Comparison of ENCODE assay signal across 26 cellular contexts in genomic region chr9:15317836-15318235, GRCh38. TPM values are rescaled to one million over a fixed set of nuclear protein-coding genes. Genes with fewer than 3 reads are reported as not detected.
DNase-seq lines count a peak whose midpoint lies in the region; ATAC-seq and TF ChIP-seq lines count a peak whose summit lies in the region.
"Had no signal": no experiment of that assay in that cellular context is flagged by ENCODE, and none has a peak within 500 bp of the region (broad histone marks: within the 10 kb centered on the region; RNA-seq: fewer than 3 reads in every experiment).

No MANE protein-coding gene starts in this region.

- H3K4me2 ChIP-seq in smooth muscle cell: peak overlapping the region; percentile 31
- H3K4me2 ChIP-seq: A549 had no signal

- H3K9ac ChIP-seq in smooth muscle cell (ENCODE audit: low read depth): no peak overlapping the region
- H3K9ac ChIP-seq: parathyroid adenoma had no signal

- peaks cover 19% of the 10 kb centered on the region for H3K9me3 ChIP-seq in MG63
- H3K9me3 ChIP-seq in smooth muscle cell (replicated peaks; ENCODE audit: low read depth): no peaks in the 10 kb centered on the region
- H3K9me3 ChIP-seq: A549, adrenal gland, BE2C, gastrocnemius medialis, transverse colon had no signal

- H3K36me3 Mint-ChIP-seq in activated CD8-positive, alpha-beta T cell treated with anti-CD3 and anti-CD28 coated beads for 36 hours (ENCODE audit: low read depth): no peaks in the 10 kb centered on the region
- peaks cover 3% of the 10 kb centered on the region for H3K36me3 Mint-ChIP-seq in activated CD8-positive, alpha-beta T cell treated with anti-CD3 and anti-CD28 coated beads, Interleukin-2, amount 10 ng/mL, durations not matched to agents 7 days and 5 days (ENCODE audit: low read depth)

- H3K36me3 ChIP-seq in MG63 (no peaks in the 10 kb centered on the region), brain microvascular endothelial cell (replicated peaks) (no peaks in the 10 kb centered on the region), smooth muscle cell (ENCODE audit: low read depth) (no peaks in the 10 kb centered on the region)
- H3K36me3 ChIP-seq: adrenal gland, BE2C, gastrocnemius medialis, spleen, transverse colon had no signal

- H3K9me3 Mint-ChIP-seq in activated CD8-positive, alpha-beta T cell treated with anti-CD3 and anti-CD28 coated beads for 36 hours: peaks cover 8% of the 10 kb centered on the region
- peaks cover 6% of the 10 kb centered on the region for H3K9me3 Mint-ChIP-seq in activated CD8-positive, alpha-beta T cell treated with anti-CD3 and anti-CD28 coated beads, Interleukin-2, amount 10 ng/mL, durations not matched to agents 7 days and 5 days (ENCODE audit: insufficient read depth)

- no peaks in the 10 kb centered on the region for H4K20me1 ChIP-seq in smooth muscle cell (ENCODE audit: low read depth)

- WGBS in smooth muscle cell (ENCODE audit: low lambda C conversion rate): 25% methylated on average over 4 of the region's 4 CpGs

- H3K79me2 ChIP-seq in smooth muscle cell (ENCODE audit: low read depth): no peaks in the 10 kb centered on the region
- H3K79me2 ChIP-seq: parathyroid adenoma had no signal

- H3K4me3 Mint-ChIP-seq in activated CD8-positive, alpha-beta T cell treated with anti-CD3 and anti-CD28 coated beads for 36 hours: no peak overlapping the region
- H3K4me3 Mint-ChIP-seq in activated CD8-positive, alpha-beta T cell treated with anti-CD3 and anti-CD28 coated beads, Interleukin-2, amount 10 ng/mL, durations not matched to agents 7 days and 5 days: no peak overlapping the region
- H3K4me3 Mint-ChIP-seq: activated T-cell treated with anti-CD3 and anti-CD28 coated beads, Interleukin-2, amount 50 U/mL, for 4 hours; T-cell had no signal

- POLR2A ChIA-PET in activated CD8-positive, alpha-beta T cell treated with anti-CD3 and anti-CD28 coated beads for 36 hours (lab: Charles Lee): no interaction called here
- POLR2A ChIA-PET in activated CD8-positive, alpha-beta T cell treated with anti-CD3 and anti-CD28 coated beads, Interleukin-2, amount 10 ng/mL, durations not matched to agents 7 days and 5 days (lab: Charles Lee): no interaction called here

- no peak for DNase-seq in activated CD8-positive, alpha-beta T cell treated with anti-CD3 and anti-CD28 coated beads for 36 hours
- DNase-seq in activated CD8-positive, alpha-beta T cell treated with anti-CD3 and anti-CD28 coated beads, Interleukin-2, amount 10 ng/mL, durations not matched to agents 7 days and 5 days: no peak
- DNase-seq in MG63 (peak; percentile 91), brain microvascular endothelial cell (peak; percentile 39), smooth muscle cell (lab: John Stamatoyannopoulos, UW; ENCODE audit: unreplicated experiment) (no peak), NCI-H82 treated with DMSO at 0.1 percent for 48 hours (lab: John Stamatoyannopoulos, UW; ENCODE audit: unreplicated experiment) (no peak)
- DNase-seq: activated CD4-positive, CD25-positive, alpha-beta regulatory T cell treated with anti-CD3 and anti-CD28 coated beads, Interleukin-2, amount 50 U/mL, for 72 hours; activated T-cell treated with anti-CD3 and anti-CD28 coated beads, Interleukin-2, amount 50 U/mL, for 4 hours; BE2C; DMS153; effector memory CD4-positive, alpha-beta T cell; gastrocnemius medialis; GDM1; NCI-H1092 treated with DMSO at 0.1 percent for 48 hours; NCI-H187; NCI-H2171 treated with DMSO at 0.1 percent for 48 hours; NCI-H526; spleen; T-cell; transverse colon had no signal

- H3K27me3 ChIP-seq in MG63: no peaks in the 10 kb centered on the region
- no peaks in the 10 kb centered on the region for H3K27me3 ChIP-seq in brain microvascular endothelial cell (replicated peaks)
- no peaks in the 10 kb centered on the region for H3K27me3 ChIP-seq in smooth muscle cell (ENCODE audit: low read depth)
- H3K27me3 ChIP-seq: adrenal gland, BE2C, gastrocnemius medialis, spleen, transverse colon had no signal

- in situ Hi-C loops in brain microvascular endothelial cell (cut with HindIII; ENCODE audit: low pct_ligation_motif_present, low sequenced_read_pairs): no loop called here

- no peaks in the 10 kb centered on the region for H3F3A ChIP-seq in smooth muscle cell (ENCODE audit: low read depth)

- no peaks in the 10 kb centered on the region for H3K4me1 Mint-ChIP-seq in activated CD8-positive, alpha-beta T cell treated with anti-CD3 and anti-CD28 coated beads for 36 hours (ENCODE audit: low read depth)
- H3K4me1 Mint-ChIP-seq in activated CD8-positive, alpha-beta T cell treated with anti-CD3 and anti-CD28 coated beads, Interleukin-2, amount 10 ng/mL, durations not matched to agents 7 days and 5 days (ENCODE audit: low read depth): no peaks in the 10 kb centered on the region

- H3K27me3 Mint-ChIP-seq in activated CD8-positive, alpha-beta T cell treated with anti-CD3 and anti-CD28 coated beads for 36 hours: no peaks in the 10 kb centered on the region
- H3K27me3 Mint-ChIP-seq in activated CD8-positive, alpha-beta T cell treated with anti-CD3 and anti-CD28 coated beads, Interleukin-2, amount 10 ng/mL, durations not matched to agents 7 days and 5 days (ENCODE audit: low read depth): no peaks in the 10 kb centered on the region
- H3K27me3 Mint-ChIP-seq: T-cell had no signal

- no peak overlapping the region for H3K27ac Mint-ChIP-seq in activated CD8-positive, alpha-beta T cell treated with anti-CD3 and anti-CD28 coated beads for 36 hours
- H3K27ac Mint-ChIP-seq in activated CD8-positive, alpha-beta T cell treated with anti-CD3 and anti-CD28 coated beads, Interleukin-2, amount 10 ng/mL, durations not matched to agents 7 days and 5 days: no peak overlapping the region
- H3K27ac Mint-ChIP-seq: T-cell had no signal

- no peak overlapping the region for H2AFZ ChIP-seq in smooth muscle cell (ENCODE audit: low read depth)
- H2AFZ ChIP-seq: parathyroid adenoma had no signal

- H3K27ac ChIP-seq in brain microvascular endothelial cell: no peak overlapping the region
- H3K27ac ChIP-seq in smooth muscle cell (ENCODE audit: low read depth): peak overlapping the region; percentile 49
- H3K27ac ChIP-seq: A549, coronary artery, gastrocnemius medialis, parathyroid adenoma, spleen, transverse colon had no signal

- intact Hi-C loops in activated CD8-positive, alpha-beta T cell treated with anti-CD3 and anti-CD28 coated beads for 36 hours (cut with micrococcal nuclease): no loop called here

- CTCF ChIA-PET in activated CD8-positive, alpha-beta T cell treated with anti-CD3 and anti-CD28 coated beads for 36 hours (lab: Charles Lee): interaction anchor here (1.9 kb wide), 1 partner anchor 9 kb away, joined by 5 read pairs; no protein-coding TSS in a partner anchor
- CTCF ChIA-PET in activated CD8-positive, alpha-beta T cell treated with anti-CD3 and anti-CD28 coated beads, Interleukin-2, amount 10 ng/mL, durations not matched to agents 7 days and 5 days (lab: Charles Lee): interaction anchor here (0.8 kb wide), 1 partner anchor 14 kb away, joined by 3 read pairs; no protein-coding TSS in a partner anchor

- peak; percentile 47 for ATAC-seq in activated CD8-positive, alpha-beta T cell treated with anti-CD3 and anti-CD28 coated beads for 36 hours
- ATAC-seq in activated CD8-positive, alpha-beta T cell treated with anti-CD3 and anti-CD28 coated beads, Interleukin-2, amount 10 ng/mL, durations not matched to agents 7 days and 5 days: no peak
- no peak for ATAC-seq in GM21381 (IDR thresholded peaks at IDR 0.05; ENCODE audit: unreplicated experiment)
- ATAC-seq in HG03571 (IDR thresholded peaks at IDR 0.05; ENCODE audit: unreplicated experiment): no peak
- ATAC-seq: A549; activated T-cell treated with anti-CD3 and anti-CD28 coated beads, Interleukin-2, amount 50 U/mL, for 4 hours; gastrocnemius medialis; T-cell had no signal

- H3K4me1 ChIP-seq in smooth muscle cell (ENCODE audit: low read depth): no peaks in the 10 kb centered on the region
- H3K4me1 ChIP-seq: A549, adrenal gland, BE2C, gastrocnemius medialis, parathyroid adenoma, spleen, transverse colon had no signal

- TF ChIP-seq CTCF in activated CD8-positive, alpha-beta T cell treated with anti-CD3 and anti-CD28 coated beads for 36 hours (IDR thresholded peaks at IDR 0.05): no peak
- TF ChIP-seq CTCF in brain microvascular endothelial cell (IDR thresholded peaks at IDR 0.05; ENCODE audit: low read depth, low read length, missing control alignments) (no peak), smooth muscle cell (IDR thresholded peaks at IDR 0.05; ENCODE audit: borderline replicate concordance, insufficient read depth, poor library complexity, severe bottlenecking) (no peak)

- H3K4me3 ChIP-seq in MG63 (no peak overlapping the region), brain microvascular endothelial cell (ENCODE audit: low read depth, low read length) (no peak overlapping the region), smooth muscle cell (no peak overlapping the region)
- H3K4me3 ChIP-seq: A549, adrenal gland, coronary artery, gastrocnemius medialis, spleen, transverse colon had no signal

RNA-seq across cellular contexts. Expression of gene TTC39B, which starts 10.8 kb away (rescaled TPM):
- 10 to 100 TPM; 17.8 to 18.5 TPM for total RNA-seq in activated CD8-positive, alpha-beta T cell treated with anti-CD3 and anti-CD28 coated beads for 36 hours
- total RNA-seq in activated CD8-positive, alpha-beta T cell treated with anti-CD3 and anti-CD28 coated beads, Interleukin-2, amount 10 ng/mL, durations not matched to agents 7 days and 5 days: 10 to 100 TPM; 17.8 to 20.3 TPM
- 17.2 and 22.2 TPM in 2 replicates for total RNA-seq in MG63 (2014; rRNA removed; shearing (Covaris generic); ENCODE audit: low replicate concordance)
- 12.1 and 13.3 TPM in 2 replicates for total RNA-seq in smooth muscle cell
- polyA plus RNA-seq in smooth muscle cell: 3.5 and 3.8 TPM in 2 replicates

Comparison
In these comparisons a context has a peak if more than half of its experiments do, and no peak if none do; other contexts are left out.
1. DNase-seq: peak in MG63 (single experiment) and brain microvascular endothelial cell (single experiment); none in activated CD8-positive, alpha-beta T cell treated with anti-CD3 and anti-CD28 coated beads for 36 hours (single experiment), activated CD8-positive, alpha-beta T cell treated with anti-CD3 and anti-CD28 coated beads, Interleukin-2, amount 10 ng/mL, durations not matched to agents 7 days and 5 days (single experiment), smooth muscle cell (single experiment) and NCI-H82 treated with DMSO at 0.1 percent for 48 hours (single experiment).